ENCODE assay signal across 31 cellular contexts in genomic region chr2:140344842-140345241, GRCh38.
DNase-seq lines count a peak whose midpoint lies in the region; ATAC-seq, FAIRE-seq and TF ChIP-seq lines count a peak whose summit lies in the region.
"Had no signal": no experiment of that assay in that cellular context is flagged by ENCODE, and none has a peak within 500 bp of the region (broad histone marks: within the 10 kb centered on the region; RNA-seq: fewer than 3 reads in every experiment).

No MANE protein-coding gene starts in this region.

- no peaks in the 10 kb centered on the region for H3K9me3 ChIP-seq in astrocyte (ENCODE audit: insufficient read depth, low read depth, low read length)
- H3K9me3 ChIP-seq: A549, ascending aorta, pancreas, SJCRH30, spleen, transverse colon had no signal

- in situ Hi-C loops in GM13977 (cut with MboI; ENCODE audit: low pct_unique_long_range_greater_than_20kb, low sequenced_read_pairs, unreplicated experiment), result no loop called here

- H3K27ac ChIP-seq in astrocyte (ENCODE audit: low read depth, low read length), result no peak overlapping the region
- H3K27ac ChIP-seq: A549, ascending aorta, heart right ventricle, pancreas, SJCRH30, spleen, transverse colon had no signal

- no peak for TF ChIP-seq CTCF in BJ (IDR thresholded peaks at IDR 0.05; ENCODE audit: insufficient read depth, low read depth, low read length)
- TF ChIP-seq CTCF in NB4 (IDR thresholded peaks at IDR 0.05; ENCODE audit: low read depth, low read length), result no peak
- no peak for TF ChIP-seq CTCF in astrocyte (IDR thresholded peaks at IDR 0.05; ENCODE audit: insufficient read depth, low read depth, low read length)
- no peak for TF ChIP-seq CTCF in fibroblast of the aortic adventitia (IDR thresholded peaks at IDR 0.05; ENCODE audit: insufficient read depth, low read length)
- TF ChIP-seq CTCF in GM13977 (IDR thresholded peaks at IDR 0.05; ENCODE audit: extremely low read depth, insufficient read depth, missing control alignments), result no peak

- H3K9me3 Mint-ChIP-seq in astrocyte (ENCODE audit: unreplicated experiment), result no peaks in the 10 kb centered on the region
- peaks cover 10% of the 10 kb centered on the region for H3K9me3 Mint-ChIP-seq in activated CD4-positive, alpha-beta T cell treated with anti-CD3 and anti-CD28 coated beads for 36 hours (ENCODE audit: low read depth)
- H3K9me3 Mint-ChIP-seq: neural crest cell had no signal

- no peak for ATAC-seq in activated CD4-positive, alpha-beta T cell treated with anti-CD3 and anti-CD28 coated beads for 36 hours
- ATAC-seq: A549; activated CD8-positive, alpha-beta T cell treated with anti-CD3 and anti-CD28 coated beads, Interleukin-2, amount 10 ng/mL, durations not matched to agents 7 days and 5 days; heart right ventricle; Panc1; pancreas; T-cell had no signal

- H3K4me2 ChIP-seq in astrocyte (ENCODE audit: low read length), result no peak overlapping the region
- H3K4me2 ChIP-seq: A549 had no signal

- H3K4me3 ChIP-seq in BJ (ENCODE audit: low read depth, low read length) (no peak overlapping the region), NB4 (ENCODE audit: low read depth, low read length) (no peak overlapping the region), astrocyte (ENCODE audit: insufficient read depth, low read depth, low read length) (no peak overlapping the region), fibroblast of the aortic adventitia (ENCODE audit: low read depth, low read length) (no peak overlapping the region)
- H3K4me3 ChIP-seq: A549, ascending aorta, heart right ventricle, pancreas, SJCRH30, spleen, transverse colon had no signal

- no peaks in the 10 kb centered on the region for H3K36me3 Mint-ChIP-seq in astrocyte (ENCODE audit: low read depth, unreplicated experiment)
- no peaks in the 10 kb centered on the region for H3K36me3 Mint-ChIP-seq in activated CD4-positive, alpha-beta T cell treated with anti-CD3 and anti-CD28 coated beads for 36 hours (ENCODE audit: low read depth)
- H3K36me3 Mint-ChIP-seq: activated naive CD8-positive, alpha-beta T cell; CD8-positive, alpha-beta memory T cell; memory B cell; T-cell had no signal

- DNase-seq in BJ (ENCODE audit: low read depth) (peak; percentile 19), NB4 (ENCODE audit: low read depth) (peak; percentile 3), astrocyte (ENCODE audit: low read depth) (peak; percentile 23), fibroblast of the aortic adventitia (ENCODE audit: low read depth) (peak; percentile 65), GM13977 (ENCODE audit: low spot score) (no peak), NCI-H1092 (lab: John Stamatoyannopoulos, UW) (no peak)
- no peak for DNase-seq in activated CD4-positive, alpha-beta T cell treated with anti-CD3 and anti-CD28 coated beads, Interleukin-2, amount 50 U/mL, for 48 hours
- DNase-seq in activated CD4-positive, alpha-beta T cell treated with anti-CD3 and anti-CD28 coated beads for 36 hours, result no peak
- DNase-seq: activated CD4-positive, CD25-positive, alpha-beta regulatory T cell treated with anti-CD3 and anti-CD28 coated beads, Interleukin-2, amount 50 U/mL, for 72 hours; activated CD8-positive, alpha-beta T cell treated with anti-CD3 and anti-CD28 coated beads, Interleukin-2, amount 10 ng/mL, durations not matched to agents 7 days and 5 days; CD8-positive, alpha-beta memory T cell; DMS 273 treated with DMSO at 0.1 percent for 48 hours; EL; foreskin melanocyte; heart right ventricle; NCI-H1436 treated with DMSO at 0.1 percent for 48 hours; NCI-H526; pancreas; SJCRH30; spleen; stimulated activated CD4-positive, alpha-beta T cell treated with anti-CD3 and anti-CD28 coated beads, Interleukin-2, amount 100 ng/mL, for 48 hours; T-cell; transverse colon had no signal

- H3K9ac ChIP-seq in astrocyte (ENCODE audit: low read length), result no peak overlapping the region

- no peaks in the 10 kb centered on the region for H3K4me1 ChIP-seq in astrocyte (ENCODE audit: insufficient read depth, low read length)
- H3K4me1 ChIP-seq: A549, ascending aorta, heart right ventricle, pancreas, SJCRH30, spleen, transverse colon had no signal

- H3K27me3 Mint-ChIP-seq in astrocyte (ENCODE audit: low read depth, unreplicated experiment), result no peaks in the 10 kb centered on the region
- H3K27me3 Mint-ChIP-seq in activated CD4-positive, alpha-beta T cell treated with anti-CD3 and anti-CD28 coated beads for 36 hours, result no peaks in the 10 kb centered on the region
- H3K27me3 Mint-ChIP-seq: activated naive CD8-positive, alpha-beta T cell; B cell; CD8-positive, alpha-beta memory T cell; central memory CD8-positive, alpha-beta T cell; memory B cell; T-cell had no signal

- intact Hi-C loops in activated CD4-positive, alpha-beta T cell treated with anti-CD3 and anti-CD28 coated beads for 36 hours (cut with DNase I, micrococcal nuclease), result no loop called here

- H3K4me1 Mint-ChIP-seq in astrocyte (ENCODE audit: low read depth, unreplicated experiment), result no peaks in the 10 kb centered on the region
- no peaks in the 10 kb centered on the region for H3K4me1 Mint-ChIP-seq in activated CD4-positive, alpha-beta T cell treated with anti-CD3 and anti-CD28 coated beads for 36 hours
- H3K4me1 Mint-ChIP-seq: B cell; CD8-positive, alpha-beta memory T cell; central memory CD8-positive, alpha-beta T cell; memory B cell; neural crest cell; T-cell had no signal

- H3K79me2 ChIP-seq in astrocyte (ENCODE audit: insufficient read depth, low read length), result no peaks in the 10 kb centered on the region

- no peak overlapping the region for H3K4me3 Mint-ChIP-seq in astrocyte (ENCODE audit: unreplicated experiment)
- no peak overlapping the region for H3K4me3 Mint-ChIP-seq in activated CD4-positive, alpha-beta T cell treated with anti-CD3 and anti-CD28 coated beads for 36 hours
- H3K4me3 Mint-ChIP-seq: activated CD8-positive, alpha-beta T cell treated with anti-CD3 and anti-CD28 coated beads, Interleukin-2, amount 10 ng/mL, durations not matched to agents 7 days and 5 days; activated naive CD8-positive, alpha-beta T cell; B cell; CD8-positive, alpha-beta memory T cell; central memory CD8-positive, alpha-beta T cell; memory B cell; neural crest cell; T-cell had no signal

- no peak for FAIRE-seq in astrocyte (lab: Jason Lieb, UNC)
- FAIRE-seq: pancreas had no signal

- H2AFZ ChIP-seq in astrocyte (ENCODE audit: low read depth, low read length), result no peak overlapping the region

- POLR2A ChIA-PET in BJ (lab: Charles Lee), result no interaction called here
- POLR2A ChIA-PET in activated CD4-positive, alpha-beta T cell treated with anti-CD3 and anti-CD28 coated beads for 36 hours (lab: Charles Lee), result no interaction called here

- no peak for TF ChIP-seq POLR2A in NB4 (IDR thresholded peaks at IDR 0.05; ENCODE audit: extremely low read depth, insufficient read length)

- no peaks in the 10 kb centered on the region for H3K27me3 ChIP-seq in BJ (ENCODE audit: control insufficient read depth, insufficient read depth, low read length)
- H3K27me3 ChIP-seq in astrocyte (ENCODE audit: insufficient read depth, low read length), result no peaks in the 10 kb centered on the region
- H3K27me3 ChIP-seq: ascending aorta, heart right ventricle, pancreas, SJCRH30, spleen, transverse colon had no signal

- no peaks in the 10 kb centered on the region for H4K20me1 ChIP-seq in astrocyte (ENCODE audit: insufficient read depth, low read length)

- H3K27ac Mint-ChIP-seq in astrocyte (ENCODE audit: unreplicated experiment), result no peak overlapping the region
- no peak overlapping the region for H3K27ac Mint-ChIP-seq in activated CD4-positive, alpha-beta T cell treated with anti-CD3 and anti-CD28 coated beads for 36 hours
- H3K27ac Mint-ChIP-seq: activated CD8-positive, alpha-beta T cell treated with anti-CD3 and anti-CD28 coated beads, Interleukin-2, amount 10 ng/mL, durations not matched to agents 7 days and 5 days; activated naive CD8-positive, alpha-beta T cell; B cell; memory B cell; T-cell had no signal

- H3K36me3 ChIP-seq in BJ (ENCODE audit: control insufficient read depth, insufficient read depth, low read length), result no peaks in the 10 kb centered on the region
- no peaks in the 10 kb centered on the region for H3K36me3 ChIP-seq in astrocyte (ENCODE audit: insufficient read depth, low read length)
- H3K36me3 ChIP-seq: ascending aorta, heart right ventricle, pancreas, SJCRH30, spleen, transverse colon had no signal

- CTCF ChIA-PET in BJ (lab: Yijun Ruan, JAX), result no interaction called here
- CTCF ChIA-PET in activated CD4-positive, alpha-beta T cell treated with anti-CD3 and anti-CD28 coated beads for 36 hours (lab: Charles Lee), result no interaction called here

Comparison
In these comparisons a context has a peak if more than half of its experiments do, and no peak if none do; other contexts are left out.
1. DNase-seq: peak in BJ (single experiment), NB4 (single experiment), astrocyte (single experiment) and fibroblast of the aortic adventitia (single experiment); none in GM13977 (single experiment), activated CD4-positive, alpha-beta T cell treated with anti-CD3 and anti-CD28 coated beads, Interleukin-2, amount 50 U/mL, for 48 hours (0 of 2), NCI-H1092 (single experiment) and activated CD4-positive, alpha-beta T cell treated with anti-CD3 and anti-CD28 coated beads for 36 hours (single experiment).